In the genomic region with DNA sequence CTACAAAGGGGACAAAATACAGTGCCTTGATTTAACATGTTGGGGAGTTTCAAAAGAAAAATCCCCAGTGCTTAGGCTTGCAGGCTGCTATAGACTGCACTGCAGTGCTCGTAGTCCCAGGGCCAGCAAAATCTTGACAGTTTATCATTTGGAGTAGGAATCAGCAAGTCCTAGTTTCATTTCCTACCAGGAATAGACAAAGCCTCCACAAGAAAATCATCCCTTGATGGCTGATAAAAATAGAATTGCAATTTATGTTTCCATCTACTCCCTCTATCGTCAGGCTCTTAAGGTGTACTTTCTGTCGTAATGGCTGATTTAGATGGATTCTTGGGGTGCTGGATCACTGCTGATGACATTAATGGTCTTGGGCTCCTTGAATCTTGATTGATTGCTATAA, we compare ENCODE assay signal across 17 cellular contexts.
"Had no signal": no experiment of that assay in that cellular context is flagged by ENCODE, and none has a peak within 500 bp of the region (broad histone marks: within the 10 kb centered on the region; RNA-seq: fewer than 3 reads in every experiment).

No MANE protein-coding gene starts in this region.

- H3K27ac ChIP-seq: stomach, suprapubic skin, testis, thoracic aorta, thyroid gland, tibial artery, tibial nerve, transverse colon, upper lobe of left lung, upper lobe of right lung, uterus, vagina had no signal

- ATAC-seq: stimulated activated effector memory CD8-positive, alpha-beta T cell treated with anti-CD3 and anti-CD28 coated beads, Interleukin-12 subunit alpha, Interleukin-12 subunit beta, amount 100 ng/mL, for 72 hours; stimulated activated memory B cell treated with anti-CD40 and anti-IgM and Interleukin-4, amounts not matched to agents 10 μg/mL and 1 μg/mL and 100 μg/mL, for 72 hours; stimulated activated naive B cell treated with anti-CD40 and anti-IgM and Interleukin-4, amounts not matched to agents 10 μg/mL and 1 μg/mL and 100 μg/mL, for 72 hours; stimulated activated naive CD8-positive, alpha-beta T cell treated with anti-CD3 and anti-CD28 coated beads, Interleukin-15, amount 100 ng/mL, for 72 hours; stimulated activated naive CD8-positive, alpha-beta T cell treated with anti-CD3 and anti-CD28 coated beads, Interleukin-15, Interleukin-2, amounts not matched to agents 100 U/mL and 50 U/mL, for 24 hours; upper lobe of right lung had no signal

- H3K36me3 ChIP-seq: stomach, suprapubic skin, thoracic aorta, thyroid gland, tibial artery, tibial nerve, transverse colon, upper lobe of left lung, upper lobe of right lung, uterus, vagina had no signal

- H3K27me3 ChIP-seq: stomach, suprapubic skin, testis, thyroid gland, tibial artery, tibial nerve, transverse colon, upper lobe of left lung, upper lobe of right lung, uterus, vagina had no signal

- H3K9me3 ChIP-seq: stomach, suprapubic skin, testis, thoracic aorta, thyroid gland, tibial artery, tibial nerve, transverse colon, upper lobe of left lung, upper lobe of right lung, uterus, vagina had no signal

- H3K4me3 ChIP-seq: stomach, suprapubic skin, testis, thoracic aorta, thyroid gland, tibial artery, tibial nerve, transverse colon, upper lobe of left lung, upper lobe of right lung, uterus, vagina had no signal
